Comparison of ENCODE assay signal across 29 cellular contexts in genomic region chr3:5035113-5035512, GRCh38. TPM values are rescaled to one million over a fixed set of nuclear protein-coding genes. Genes with fewer than 3 reads are reported as not detected.
DNase-seq lines count a peak whose midpoint lies in the region; ATAC-seq, FAIRE-seq and TF ChIP-seq lines count a peak whose summit lies in the region.
"Had no signal": no experiment of that assay in that cellular context is flagged by ENCODE, and none has a peak within 500 bp of the region (broad histone marks: within the 10 kb centered on the region; RNA-seq: fewer than 3 reads in every experiment).

No MANE protein-coding gene starts in this region.

- no peak for TF ChIP-seq EP300 in H1 (IDR thresholded peaks at IDR 0.05; ENCODE audit: borderline replicate concordance in 1 of 2, low read depth in 2 of 2, low read length in 2 of 2)

- H3K4me1 Mint-ChIP-seq in natural killer cell treated with Interleukin-12 subunit alpha and Interleukin-12 subunit beta and Interleukin-15 and Interleukin-18, amount 100 ng/mL, for 72 hours (ENCODE audit: low read depth in 2 of 2) = peaks cover 70 to 73% of the 10 kb centered on the region in 2 donors
- peaks cover 45 to 48% of the 10 kb centered on the region in 2 donors for H3K4me1 Mint-ChIP-seq in natural killer cell

- no peak overlapping the region for H3K4me2 ChIP-seq in H1 (ENCODE audit: insufficient read depth in 1 of 2, low read depth in 2 of 2, low read length in 2 of 2)
- H3K4me2 ChIP-seq: GM23338, PC-9 had no signal

- no peaks in the 10 kb centered on the region for H3K79me1 ChIP-seq in H1 (ENCODE audit: low read depth, low read length)

- H3K4me1 ChIP-seq in H1 (replicated peaks in 1 of 4; ENCODE audit: control insufficient read depth in 3 of 4, insufficient read depth in 4 of 4, low read length in 3 of 4) = no peaks in the 10 kb centered on the region
- H3K4me1 ChIP-seq: Caco-2, HAP-1, SJSA1 had no signal

- no peak overlapping the region for H2BK12ac ChIP-seq in H1 (ENCODE audit: low read depth, low read length)

- H3K18ac ChIP-seq in H1 (ENCODE audit: extremely low read depth, low read length) = no peak overlapping the region

- H4K20me1 ChIP-seq in H1 (replicated peaks in 1 of 2; ENCODE audit: control insufficient read depth in 1 of 2, insufficient read depth in 2 of 2, low read length in 2 of 2) = no peaks in the 10 kb centered on the region
- H4K20me1 ChIP-seq: BLaER1 treated with 17β-estradiol and CSF1 and Interleukin-3, amounts not matched to agents 10 nM and 100 nM had no signal

- no peak for TF ChIP-seq RAD21 in H1 (IDR thresholded peaks at IDR 0.05 in 1 of 2, conservative IDR thresholded peaks at IDR 0.05 in 1 of 2; ENCODE audit: low read depth in 2 of 2, low read length in 2 of 2)

- intact Hi-C loops in natural killer cell (cut with micrococcal nuclease) = no loop called here

- DNase-seq in natural killer cell treated with Interleukin-12 subunit alpha and Interleukin-12 subunit beta and Interleukin-15 and Interleukin-18, amount 100 ng/mL, for 72 hours (ENCODE audit: low spot score) = no peak
- DNase-seq in natural killer cell (no peak), H1 (ENCODE audit: low read depth in 1 of 2, low spot score in 2 of 2) (no peak), NCI-H526 (lab: John Stamatoyannopoulos, UW) (no peak), NCI-H446 (lab: John Stamatoyannopoulos, UW) (no peak)
- no peak for DNase-seq in stimulated activated CD4-positive, alpha-beta T cell treated with anti-CD3 and anti-CD28 coated beads, Interleukin-15, amount 100 ng/mL, for 24 hours
- DNase-seq: Caco-2; CD8-positive, alpha-beta T cell; DMS 273 treated with DMSO at 0.1 percent for 48 hours; DMS79 treated with DMSO at 0.1 percent for 48 hours; HFFc6; IMR-90; KG1; MM.1S; NCI-H1092 treated with DMSO at 0.1 percent for 48 hours; NCI-H1436; NCI-H187; NCI-H2107; NCI-H446 treated with DMSO at 0.1 percent for 48 hours; NCI-H526 treated with DMSO at 0.1 percent for 48 hours; PC-9 had no signal

- no peak overlapping the region for H2BK20ac ChIP-seq in H1 (ENCODE audit: low read length)

- no peak overlapping the region for H2AK5ac ChIP-seq in H1 (ENCODE audit: low read depth, low read length)

- no peak overlapping the region for H3K9ac ChIP-seq in H1 (replicated peaks in 1 of 4; ENCODE audit: extremely low read depth in 1 of 4, low read depth in 3 of 4, low read length in 3 of 4)
- H3K9ac ChIP-seq: BLaER1 treated with 17β-estradiol and CSF1 and Interleukin-3, amounts not matched to agents 10 nM and 100 nM had no signal

- WGBS in H1 (ENCODE audit: extremely low coverage in 1 of 2, insufficient coverage in 1 of 2, insufficient read length in 1 of 2, insufficient replicate concordance in 2 of 2, low coverage in 1 of 2, low lambda C conversion rate in 2 of 2, missing lambda C conversion rate in 1 of 2), 2 experiments = 93% methylated on average over 1 of the region's 1 CpG; no CpG with 5 or more reads in 1 of the 2 experiments

- peak overlapping the region; percentile 99 to 100 for H3K27ac Mint-ChIP-seq in natural killer cell treated with Interleukin-12 subunit alpha and Interleukin-12 subunit beta and Interleukin-15 and Interleukin-18, amount 100 ng/mL, for 72 hours
- peak overlapping the region in 1 of 2 donors; percentile 35 for H3K27ac Mint-ChIP-seq in natural killer cell
- H3K27ac Mint-ChIP-seq: CD8-positive, alpha-beta T cell; GM23338; HFFc6 had no signal

- no peak overlapping the region for H2AFZ ChIP-seq in H1 (ENCODE audit: low read length)
- H2AFZ ChIP-seq: GM23338, PC-9 had no signal

- H3K9me3 ChIP-seq in H1 (ENCODE audit: insufficient read depth in 2 of 2, low read depth in 1 of 2, low read length in 1 of 2) = no peaks in the 10 kb centered on the region
- H3K9me3 ChIP-seq: BLaER1 treated with 17β-estradiol and CSF1 and Interleukin-3, amounts not matched to agents 10 nM and 100 nM; Caco-2; HAP-1; SJSA1 had no signal

- H4K5ac ChIP-seq in H1 (ENCODE audit: insufficient read length, low read depth, low read length) = no peak overlapping the region

- no peak overlapping the region for H2BK15ac ChIP-seq in H1 (ENCODE audit: low read length)

- no peak overlapping the region for H2BK120ac ChIP-seq in H1 (replicated peaks; ENCODE audit: low read depth, low read length)

- TF ChIP-seq CTCF in natural killer cell (IDR thresholded peaks at IDR 0.05) (no peak), H1 (IDR thresholded peaks at IDR 0.05; ENCODE audit: control extremely low read depth in 1 of 3, insufficient read depth in 1 of 3, low read depth in 1 of 3, low read length in 3 of 3) (no peak)

- no peak for TF ChIP-seq POLR2A in H1 (IDR thresholded peaks at IDR 0.05; ENCODE audit: control extremely low read depth in 1 of 2, low read depth in 2 of 2, low read length in 2 of 2)

- no peak overlapping the region for H4K91ac ChIP-seq in H1 (replicated peaks; ENCODE audit: insufficient read length, low read length)

- H3K79me2 ChIP-seq in H1 (ENCODE audit: control insufficient read depth in 1 of 2, insufficient read depth in 2 of 2, low read length in 2 of 2) = no peaks in the 10 kb centered on the region

- ATAC-seq in natural killer cell treated with Interleukin-12 subunit alpha and Interleukin-12 subunit beta and Interleukin-15 and Interleukin-18, amount 100 ng/mL, for 72 hours = no peak
- ATAC-seq in natural killer cell (no peak), HG02981 (IDR thresholded peaks at IDR 0.05; ENCODE audit: unreplicated experiment) (peak; percentile 49)
- ATAC-seq: CD8-positive, alpha-beta T cell; GM23338; Right ventricle myocardium inferior had no signal

- FAIRE-seq in H1 (lab: Jason Lieb, UNC) = no peak
- FAIRE-seq: A204.1, GM18507 had no signal

- H4K8ac ChIP-seq in H1 (ENCODE audit: extremely low read depth, insufficient read depth, low read length) = no peak overlapping the region

- no peak overlapping the region for H3K27ac ChIP-seq in H1 (ENCODE audit: low read depth, low read length)
- H3K27ac ChIP-seq: BLaER1 treated with 17β-estradiol and CSF1 and Interleukin-3, amounts not matched to agents 10 nM and 100 nM; PC-9; SJSA1 had no signal

- no peak overlapping the region for H3K23ac ChIP-seq in H1 (ENCODE audit: insufficient read length)

- peaks cover 5% of the 10 kb centered on the region for H3K36me3 Mint-ChIP-seq in natural killer cell treated with Interleukin-12 subunit alpha and Interleukin-12 subunit beta and Interleukin-15 and Interleukin-18, amount 100 ng/mL, for 72 hours
- no peaks in the 10 kb centered on the region for H3K36me3 Mint-ChIP-seq in natural killer cell
- H3K36me3 Mint-ChIP-seq: CD8-positive, alpha-beta T cell had no signal

- H3K4ac ChIP-seq in H1 (replicated peaks; ENCODE audit: insufficient read length, low read depth, low read length) = peak overlapping the region; percentile 53

- no peak overlapping the region for H2BK5ac ChIP-seq in H1 (ENCODE audit: low read depth, low read length)

- H3K9me3 Mint-ChIP-seq in natural killer cell treated with Interleukin-12 subunit alpha and Interleukin-12 subunit beta and Interleukin-15 and Interleukin-18, amount 100 ng/mL, for 72 hours = no peaks in the 10 kb centered on the region
- no peaks in the 10 kb centered on the region for H3K9me3 Mint-ChIP-seq in natural killer cell
- H3K9me3 Mint-ChIP-seq: CD8-positive, alpha-beta T cell; GM23338; HFFc6 had no signal

- H3K4me3 ChIP-seq in H1 (ENCODE audit: extremely low read depth in 1 of 4, insufficient read depth in 2 of 4, low read depth in 3 of 4, low read length in 4 of 4) = no peak overlapping the region
- H3K4me3 ChIP-seq: BLaER1 treated with 17β-estradiol and CSF1 and Interleukin-3, amounts not matched to agents 10 nM and 100 nM; GM23338; HAP-1; PC-9; SJSA1 had no signal

- no peak overlapping the region for H3K14ac ChIP-seq in H1 (ENCODE audit: insufficient read length)

- H3K4me3 Mint-ChIP-seq in natural killer cell treated with Interleukin-12 subunit alpha and Interleukin-12 subunit beta and Interleukin-15 and Interleukin-18, amount 100 ng/mL, for 72 hours = peak overlapping the region; percentile 75
- H3K4me3 Mint-ChIP-seq in natural killer cell = no peak overlapping the region
- H3K4me3 Mint-ChIP-seq: CD8-positive, alpha-beta T cell; GM23338; HFFc6 had no signal

- POLR2A ChIA-PET in H1 (lab: Charles Lee; ENCODE audit: partially characterized antibody) = no interaction called here

- H3K23me2 ChIP-seq in H1 (ENCODE audit: low read depth, low read length) = no peaks in the 10 kb centered on the region; the same call in 1 of the 2 replicates

- no peaks in the 10 kb centered on the region for H3K36me3 ChIP-seq in H1 (ENCODE audit: control insufficient read depth in 2 of 4, insufficient read depth in 4 of 4, low read length in 3 of 4)
- H3K36me3 ChIP-seq: BLaER1 treated with 17β-estradiol and CSF1 and Interleukin-3, amounts not matched to agents 10 nM and 100 nM; HAP-1; SJSA1 had no signal

- H3K27me3 Mint-ChIP-seq in natural killer cell treated with Interleukin-12 subunit alpha and Interleukin-12 subunit beta and Interleukin-15 and Interleukin-18, amount 100 ng/mL, for 72 hours = no peaks in the 10 kb centered on the region
- no peaks in the 10 kb centered on the region for H3K27me3 Mint-ChIP-seq in natural killer cell (ENCODE audit: low read depth in 2 of 2)

- no peak overlapping the region for H3K56ac ChIP-seq in H1 (replicated peaks; ENCODE audit: insufficient read length, low read depth, low read length)

- CTCF ChIA-PET in H1 (lab: Charles Lee; ENCODE audit: partially characterized antibody) = no interaction called here

- H3K27me3 ChIP-seq in H1 (replicated peaks in 1 of 4; ENCODE audit: control insufficient read depth in 3 of 4, extremely low read depth in 1 of 4, insufficient read depth in 3 of 4, low read length in 3 of 4) = no peaks in the 10 kb centered on the region
- H3K27me3 ChIP-seq: BLaER1 treated with 17β-estradiol and CSF1 and Interleukin-3, amounts not matched to agents 10 nM and 100 nM; SJSA1 had no signal

TF ChIP-seq in H1, 55 proteins besides CTCF, POLR2A, EP300 and RAD21:
- no peak for TF ChIP-seq YY1 (IDR thresholded peaks at IDR 0.05; ENCODE audit: low read depth, low read length)

RNA-seq across cellular contexts. Expression of gene BHLHE40, which starts 55.9 kb away (rescaled TPM):
- total RNA-seq in natural killer cell treated with Interleukin-12 subunit alpha and Interleukin-12 subunit beta and Interleukin-15 and Interleukin-18, amount 100 ng/mL, for 72 hours = 100 to 1,000 TPM; 579 to 941 TPM
- 100 to 1,000 TPM; 512 to 725 (median 719) TPM for total RNA-seq in natural killer cell
- total RNA-seq in H1 (2021; fragmentation: NEBNext Ultra II Directional; extraction: Animal tissue kit (Norgen Biotek cat#: 25700)) = 2.0 and 2.2 TPM in 2 replicates
- 1.1 and 1.5 TPM in 2 replicates for polyA plus RNA-seq in H1 (2011; rRNA removed)
- polyA plus RNA-seq in H1 (2011; cell fraction: cytosol; rRNA removed) = 0.54 TPM
- polyA plus RNA-seq in H1 (2011; cell fraction: nucleus; rRNA removed) = 1.9 TPM
- 2.7 to 3.3 TPM (median 3.0 TPM) in 4 replicates for polyA plus RNA-seq in H1 (2012, experiment 1 of 2)
- polyA plus RNA-seq in H1 (2012, experiment 2 of 2) = 1.0 TPM
- 2.5 TPM for polyA plus RNA-seq in H1 (2013, experiment 1 of 2)
- polyA plus RNA-seq in H1 (2013, experiment 2 of 2) = 2.5 TPM
- polyA minus RNA-seq in H1 (2011; rRNA and poly(A)+ RNA removed) = 0.98 and 1.2 TPM in 2 replicates
- polyA minus RNA-seq in H1 (2011; cell fraction: cytosol; rRNA and poly(A)+ RNA removed) = 1.0 TPM
- 2.6 TPM for polyA minus RNA-seq in H1 (2011; cell fraction: nucleus; rRNA and poly(A)+ RNA removed)

Comparison
In these comparisons a context has a peak if more than half of its experiments do, and no peak if none do; other contexts are left out.
1. RNA of gene BHLHE40, which starts 55.9 kb away (total RNA-seq): 579 to 941 TPM in natural killer cell treated with Interleukin-12 subunit alpha and Interleukin-12 subunit beta and Interleukin-15 and Interleukin-18, amount 100 ng/mL, for 72 hours and 512 to 725 TPM in natural killer cell; 2.0 to 2.2 TPM in H1; every median in the first group is over 100 times any median in the second.